Comparison of ENCODE assay signal across 1 cellular context in genomic region chr13:27125357-27126282, GRCh38.
TF ChIP-seq lines count a peak whose summit lies in the region.

No MANE protein-coding gene starts in this region.

TF ChIP-seq in K562, 482 proteins besides CTCF, POLR2A, EP300 and RAD21 (continued from another document):
- TF ChIP-seq U2AF2 (optimal IDR thresholded peaks at IDR 0.05; ENCODE audit: low read depth, low read length) (no peak), FOS (IDR thresholded peaks at IDR 0.05; ENCODE audit: extremely low read depth, insufficient read length) (no peak), ZBTB17 (CRISPR knock-in tag; IDR thresholded peaks at IDR 0.05) (0 out of 2 replicates have a peak, but pooled peaks have one; percentile 41), ZBTB9 (CRISPR knock-in tag; IDR thresholded peaks at IDR 0.05) (no peak), STAT6 (CRISPR knock-in tag; IDR thresholded peaks at IDR 0.05) (no peak), TRIM28 (IDR thresholded peaks at IDR 0.05) (no peak), ZKSCAN8 (CRISPR knock-in tag; IDR thresholded peaks at IDR 0.05) (no peak), RBBP5 (IDR thresholded peaks at IDR 0.05; ENCODE audit: borderline replicate concordance, insufficient read depth, low read length, poor library complexity, severe bottlenecking) (peak; percentile 58), ZNF239 (CRISPR knock-in tag; IDR thresholded peaks at IDR 0.05) (no peak), PCBP1 (IDR thresholded peaks at IDR 0.05; ENCODE audit: low read depth, low read length, poor library complexity, severe bottlenecking) (no peak), KAT7 (CRISPR knock-in tag; IDR thresholded peaks at IDR 0.05; ENCODE audit: borderline replicate concordance) (peak; percentile 82; the same call in 1 of the 2 replicates), HLTF (IDR thresholded peaks at IDR 0.05) (no peak), BCLAF1 (IDR thresholded peaks at IDR 0.05; ENCODE audit: borderline replicate concordance in 1 of 2, control insufficient read depth in 1 of 2, low read depth in 2 of 2, low read length in 1 of 2) (no peak), PTTG1 (tag; IDR thresholded peaks at IDR 0.05; ENCODE audit: low read depth) (no peak), ZNF3 (CRISPR knock-in tag; IDR thresholded peaks at IDR 0.05) (no peak), CCAR2 (IDR thresholded peaks at IDR 0.05; ENCODE audit: low read depth, low read length) (no peak), MYBL2 (IDR thresholded peaks at IDR 0.05; ENCODE audit: low read depth) (no peak; the same call in 1 of the 2 replicates), MYBL2 (CRISPR knock-in tag; IDR thresholded peaks at IDR 0.05; ENCODE audit: borderline replicate concordance) (no peak), ZNF592 (IDR thresholded peaks at IDR 0.05) (peak; percentile 36; the same call in 1 of the 2 replicates), TEAD2 (tag; IDR thresholded peaks at IDR 0.05) (no peak), ZNF408 (CRISPR knock-in tag; IDR thresholded peaks at IDR 0.05; ENCODE audit: low read depth) (no peak), CBX3 (IDR thresholded peaks at IDR 0.05; ENCODE audit: borderline replicate concordance in 1 of 2, low read length in 2 of 2) (no peak), ZNF644 (tag; IDR thresholded peaks at IDR 0.05; ENCODE audit: low read depth) (0 out of 2 replicates have a peak, but pooled peaks have one; percentile 51), ZNF512 (tag; IDR thresholded peaks at IDR 0.05) (no peak), SMARCC2 (IDR thresholded peaks at IDR 0.05; ENCODE audit: low read depth) (no peak), SNRNP70 (optimal IDR thresholded peaks at IDR 0.05; ENCODE audit: low read depth, low read length) (no peak), ZNF75A (CRISPR knock-in tag; IDR thresholded peaks at IDR 0.05) (no peak), LCOR (CRISPR knock-in tag; IDR thresholded peaks at IDR 0.05) (no peak), ASH1L (IDR thresholded peaks at IDR 0.05; ENCODE audit: borderline replicate concordance, low read depth, partially characterized antibody) (no peak), SMARCB1 (IDR thresholded peaks at IDR 0.05; ENCODE audit: insufficient read length, low read depth) (no peak), THRAP3 (IDR thresholded peaks at IDR 0.05; ENCODE audit: borderline replicate concordance) (no peak), ZNF584 (CRISPR knock-in tag; IDR thresholded peaks at IDR 0.05; ENCODE audit: low read depth) (no peak), HNRNPH1 (optimal IDR thresholded peaks at IDR 0.05; ENCODE audit: low read depth, low read length) (no peak), GTF2A2 (tag; IDR thresholded peaks at IDR 0.05) (no peak), ZBTB34 (CRISPR knock-in tag; IDR thresholded peaks at IDR 0.05) (no peak), GABPB2 (CRISPR knock-in tag; conservative IDR thresholded peaks at IDR 0.05) (no peak), ZBTB33 (CRISPR knock-in tag; IDR thresholded peaks at IDR 0.05) (no peak), ELF4 (CRISPR knock-in tag; IDR thresholded peaks at IDR 0.05) (no peak), PTBP1 (IDR thresholded peaks at IDR 0.05; ENCODE audit: low read depth, low read length) (no peak), SUPT5H (IDR thresholded peaks at IDR 0.05) (peak; percentile 57; the same call in 1 of the 2 replicates), POLR2G (IDR thresholded peaks at IDR 0.05; ENCODE audit: low read depth, low read length) (peak; percentile 71), ZNF175 (CRISPR knock-in tag; IDR thresholded peaks at IDR 0.05; ENCODE audit: low read depth) (no peak), EWSR1 (IDR thresholded peaks at IDR 0.05; ENCODE audit: borderline replicate concordance, low read depth, partially characterized antibody) (no peak), SIRT6 (IDR thresholded peaks at IDR 0.05; ENCODE audit: low read depth, low read length) (no peak), RCOR1 (IDR thresholded peaks at IDR 0.05; ENCODE audit: borderline replicate concordance in 1 of 2, low read depth in 2 of 2, low read length in 2 of 2) (no peak; a peak in 1 of 4 replicates), TGIF2 (CRISPR knock-in tag; IDR thresholded peaks at IDR 0.05) (no peak)
